10 cellular contexts compared by ENCODE assay signal in genomic region chr17:80959330-80960036, GRCh38. TPM values are rescaled to one million over a fixed set of nuclear protein-coding genes. Genes with fewer than 3 reads are reported as not detected.
DNase-seq lines count a peak whose midpoint lies in the region; ATAC-seq, FAIRE-seq and TF ChIP-seq lines count a peak whose summit lies in the region.
"Had no signal": no experiment of that assay in that cellular context is flagged by ENCODE, and none has a peak within 500 bp of the region (broad histone marks: within the 10 kb centered on the region; RNA-seq: fewer than 3 reads in every experiment).

No MANE protein-coding gene starts in this region.

- 36 to 71% (median 65%) methylated on average over 20 to 23 of the region's 23 CpGs for WGBS in stomach, 5 donors

- H3K27me3 ChIP-seq in GM06990 (replicated peaks; ENCODE audit: control insufficient read depth, insufficient read depth, low read length) (no peaks in the 10 kb centered on the region), stomach (no peaks in the 10 kb centered on the region)

- no peak for FAIRE-seq in kidney (lab: Jason Lieb, UNC)
- FAIRE-seq: GM12878 had no signal

- H3K9me3 ChIP-seq in kidney (ENCODE audit: control insufficient read depth in 1 of 2, low read length in 2 of 2) (no peaks in the 10 kb centered on the region), stomach (no peaks in the 10 kb centered on the region)

- H3K27ac ChIP-seq in kidney (ENCODE audit: low read depth in 2 of 2, low read length in 2 of 2), result no peak overlapping the region
- peak overlapping the region; percentile 48 to 88 (median 78) for H3K27ac ChIP-seq in stomach

- in situ Hi-C loops in astrocyte of the spinal cord (cut with HindIII; ENCODE audit: low sequenced_read_pairs), result no loop called here
- in situ Hi-C loops in GM13976 (cut with MboI; ENCODE audit: low sequenced_read_pairs, unreplicated experiment), result no loop called here

- peaks cover 1% of the 10 kb centered on the region; the same call in 1 of the 2 replicates for H3K36me3 ChIP-seq in GM06990 (ENCODE audit: control insufficient read depth, insufficient read depth, low read length)
- no peaks in the 10 kb centered on the region for H3K36me3 ChIP-seq in kidney (ENCODE audit: control insufficient read depth in 1 of 2, insufficient read depth in 2 of 2, low read length in 2 of 2)
- peaks cover 0 to 44% (median 38%) of the 10 kb centered on the region in 4 donors for H3K36me3 ChIP-seq in stomach

- H3K4me3 Mint-ChIP-seq in activated T-cell treated with anti-CD3 and anti-CD28 coated beads, Interleukin-2, amount 50 U/mL, for 24 hours, result no peak overlapping the region
- no peak overlapping the region for H3K4me3 Mint-ChIP-seq in stimulated activated naive B cell treated with anti-CD40 and anti-IgM and Interleukin-4, amounts not matched to agents 10 μg/mL and 1 μg/mL and 100 μg/mL, for 72 hours
- H3K4me3 Mint-ChIP-seq: activated CD4-positive, alpha-beta memory T cell treated with anti-CD3 and anti-CD28 coated beads for 36 hours had no signal

- TF ChIP-seq CTCF in GM06990 (IDR thresholded peaks at IDR 0.05; ENCODE audit: insufficient read depth, low read length, poor library complexity, severe bottlenecking) (no peak), astrocyte of the spinal cord (IDR thresholded peaks at IDR 0.05; ENCODE audit: low read depth, low read length) (no peak), kidney (IDR thresholded peaks at IDR 0.05; ENCODE audit: borderline replicate concordance, extremely low read depth, insufficient read depth) (no peak), stomach (IDR thresholded peaks at IDR 0.05) (no peak), GM13976 (IDR thresholded peaks at IDR 0.05; ENCODE audit: borderline replicate concordance, control extremely low read depth, extremely low read depth, insufficient read depth, missing control alignments) (no peak)

- no peaks in the 10 kb centered on the region for H3K4me1 ChIP-seq in kidney (ENCODE audit: control insufficient read depth in 1 of 2, insufficient read depth in 1 of 2, low read depth in 1 of 2, low read length in 2 of 2)
- peaks cover 9 to 37% (median 23%) of the 10 kb centered on the region in 4 donors for H3K4me1 ChIP-seq in stomach

- peaks cover 35% of the 10 kb centered on the region for H3K36me3 Mint-ChIP-seq in activated T-cell treated with anti-CD3 and anti-CD28 coated beads, Interleukin-2, amount 50 U/mL, for 24 hours (ENCODE audit: low read depth)
- peaks cover 20 to 33% of the 10 kb centered on the region in 2 donors for H3K36me3 Mint-ChIP-seq in stimulated activated naive B cell treated with anti-CD40 and anti-IgM and Interleukin-4, amounts not matched to agents 10 μg/mL and 1 μg/mL and 100 μg/mL, for 72 hours

- H3K4me1 Mint-ChIP-seq in activated T-cell treated with anti-CD3 and anti-CD28 coated beads, Interleukin-2, amount 50 U/mL, for 24 hours (ENCODE audit: low read depth), result no peaks in the 10 kb centered on the region
- H3K4me1 Mint-ChIP-seq in stimulated activated naive B cell treated with anti-CD40 and anti-IgM and Interleukin-4, amounts not matched to agents 10 μg/mL and 1 μg/mL and 100 μg/mL, for 72 hours, result peaks cover 12 to 18% of the 10 kb centered on the region in 2 donors

- intact Hi-C loops in kidney (cut with DNase I) (loop anchor here (10.0 kb wide), 1 partner anchor 535 kb away; no protein-coding TSS in a partner anchor), stomach (cut with DNase I; ENCODE audit: low total_unique reads) (no loop called here)

- no peak overlapping the region for H3K27ac Mint-ChIP-seq in activated T-cell treated with anti-CD3 and anti-CD28 coated beads, Interleukin-2, amount 50 U/mL, for 24 hours
- H3K27ac Mint-ChIP-seq in stimulated activated naive B cell treated with anti-CD40 and anti-IgM and Interleukin-4, amounts not matched to agents 10 μg/mL and 1 μg/mL and 100 μg/mL, for 72 hours, result no peak overlapping the region
- H3K27ac Mint-ChIP-seq: activated CD4-positive, alpha-beta memory T cell treated with anti-CD3 and anti-CD28 coated beads for 36 hours had no signal

- H3K4me3 ChIP-seq in GM06990 (replicated peaks; ENCODE audit: low read depth, low read length), result no peak overlapping the region
- H3K4me3 ChIP-seq in astrocyte of the spinal cord (ENCODE audit: low read depth, low read length), result no peak overlapping the region
- no peak overlapping the region for H3K4me3 ChIP-seq in kidney (ENCODE audit: low read length in 2 of 2)
- H3K4me3 ChIP-seq in stomach, result no peak overlapping the region
- H3K4me3 ChIP-seq: GM12878 had no signal

- ATAC-seq in stimulated activated naive B cell treated with anti-CD40 and anti-IgM and Interleukin-4, amounts not matched to agents 10 μg/mL and 1 μg/mL and 100 μg/mL, for 72 hours (replicated peaks), result no peak
- ATAC-seq in HG02610 (IDR thresholded peaks at IDR 0.05; ENCODE audit: unreplicated experiment), result no peak

- TF ChIP-seq EP300 in stomach (IDR thresholded peaks at IDR 0.05), result peak; percentile 53

- TF ChIP-seq POLR2A in stomach (IDR thresholded peaks at IDR 0.05), result no peak

- H3K27me3 Mint-ChIP-seq in activated T-cell treated with anti-CD3 and anti-CD28 coated beads, Interleukin-2, amount 50 U/mL, for 24 hours, result no peaks in the 10 kb centered on the region
- no peaks in the 10 kb centered on the region for H3K27me3 Mint-ChIP-seq in stimulated activated naive B cell treated with anti-CD40 and anti-IgM and Interleukin-4, amounts not matched to agents 10 μg/mL and 1 μg/mL and 100 μg/mL, for 72 hours
- H3K27me3 Mint-ChIP-seq: activated CD4-positive, alpha-beta memory T cell treated with anti-CD3 and anti-CD28 coated beads for 36 hours had no signal

- DNase-seq in GM06990 (ENCODE audit: extremely low read depth, insufficient read length), result peak; percentile 5
- peak; percentile 52 for DNase-seq in astrocyte of the spinal cord (ENCODE audit: low read depth, low spot score)
- DNase-seq in kidney, result peak; percentile 93
- no peak for DNase-seq in stomach
- no peak for DNase-seq in activated T-cell treated with anti-CD3 and anti-CD28 coated beads, Interleukin-2, amount 50 U/mL, for 24 hours
- DNase-seq in GM13976 (ENCODE audit: low spot score), result no peak
- DNase-seq in stimulated activated naive B cell treated with anti-CD40 and anti-IgM and Interleukin-4, amounts not matched to agents 10 μg/mL and 1 μg/mL and 100 μg/mL, for 72 hours, result no peak
- DNase-seq: activated CD4-positive, alpha-beta memory T cell treated with anti-CD3 and anti-CD28 coated beads for 36 hours had no signal

- H3K9ac ChIP-seq in kidney (ENCODE audit: low read length in 2 of 2), result no peak overlapping the region

- H3K9me3 Mint-ChIP-seq in activated T-cell treated with anti-CD3 and anti-CD28 coated beads, Interleukin-2, amount 50 U/mL, for 24 hours, result no peaks in the 10 kb centered on the region
- peaks cover 0 to 2% of the 10 kb centered on the region in 2 donors for H3K9me3 Mint-ChIP-seq in stimulated activated naive B cell treated with anti-CD40 and anti-IgM and Interleukin-4, amounts not matched to agents 10 μg/mL and 1 μg/mL and 100 μg/mL, for 72 hours
- H3K9me3 Mint-ChIP-seq: activated CD4-positive, alpha-beta memory T cell treated with anti-CD3 and anti-CD28 coated beads for 36 hours had no signal

RNA-seq across cellular contexts. Expression of gene CHMP6, which starts 32.2 kb away (rescaled TPM):
- 28.0 TPM for total RNA-seq in kidney
- polyA plus RNA-seq in kidney (ENCODE audit: insufficient read depth, low read depth, low replicate concordance), result 34.1 TPM
- 100 to 1,000 TPM in 1 of 5 donors, 10 to 100 TPM in 3, 1 to 10 TPM in 1; 5.4 to 117 (median 12.9) TPM for total RNA-seq in stomach
- polyA plus RNA-seq in stomach, result 10 to 100 TPM; 23.6 to 30.5 (median 25.4) TPM

Comparison
In these comparisons a context has a peak if more than half of its experiments do, and no peak if none do; other contexts are left out.
1. DNase-seq: peak in GM06990 (single experiment), astrocyte of the spinal cord (single experiment) and kidney (single experiment); none in stomach (single experiment), activated T-cell treated with anti-CD3 and anti-CD28 coated beads, Interleukin-2, amount 50 U/mL, for 24 hours (single experiment), GM13976 (single experiment) and stimulated activated naive B cell treated with anti-CD40 and anti-IgM and Interleukin-4, amounts not matched to agents 10 μg/mL and 1 μg/mL and 100 μg/mL, for 72 hours (single experiment).
2. H3K27ac ChIP-seq: peak in stomach (5 of 5); none in kidney (0 of 2).